11 cellular contexts compared by ENCODE assay signal in genomic region chr3:138125548-138126221, GRCh38. TPM values are rescaled to one million over a fixed set of nuclear protein-coding genes. Genes with fewer than 3 reads are reported as not detected.
DNase-seq lines count a peak whose midpoint lies in the region; ATAC-seq, FAIRE-seq and TF ChIP-seq lines count a peak whose summit lies in the region.
"Had no signal": no experiment of that assay in that cellular context is flagged by ENCODE, and none has a peak within 500 bp of the region (broad histone marks: within the 10 kb centered on the region; RNA-seq: fewer than 3 reads in every experiment).

No MANE protein-coding gene starts in this region.

- peak in 1 of 4 donors; percentile 8 for TF ChIP-seq POLR2A in esophagus squamous epithelium (IDR thresholded peaks at IDR 0.05)

- TF ChIP-seq CTCF in fibroblast of lung (conservative IDR thresholded peaks at IDR 0.05 in 1 of 2, IDR thresholded peaks at IDR 0.05 in 1 of 2; ENCODE audit: low read depth in 1 of 2, low read length in 2 of 2) (no peak), esophagus squamous epithelium (IDR thresholded peaks at IDR 0.05) (no peak), kidney (IDR thresholded peaks at IDR 0.05; ENCODE audit: borderline replicate concordance, extremely low read depth, insufficient read depth) (no peak)

- no peaks in the 10 kb centered on the region for H3K4me1 Mint-ChIP-seq in T-helper 17 cell
- H3K4me1 Mint-ChIP-seq: CD8-positive, alpha-beta memory T cell had no signal

- no peak for FAIRE-seq in kidney (lab: Jason Lieb, UNC)

- ATAC-seq in T-helper 17 cell = no peak

- H3K79me2 ChIP-seq in fibroblast of lung (ENCODE audit: control insufficient read depth, insufficient read depth, low read length) = no peaks in the 10 kb centered on the region

- WGBS in esophagus squamous epithelium, 2 donors = 33 to 34% methylated on average over 5 of the region's 5 CpGs

- H4K20me1 ChIP-seq in fibroblast of lung (ENCODE audit: control insufficient read depth, extremely low read depth, insufficient read depth, low read length) = no peaks in the 10 kb centered on the region

- H2AFZ ChIP-seq in fibroblast of lung (ENCODE audit: low read length) (peak overlapping the region; percentile 48), neuron (ENCODE audit: low read depth, low read length) (peak overlapping the region; percentile 3)

- H3K27me3 Mint-ChIP-seq in T-helper 17 cell = peaks cover 20% of the 10 kb centered on the region

- no peak overlapping the region for H3K27ac Mint-ChIP-seq in T-helper 17 cell

- intact Hi-C loops in esophagus squamous epithelium (cut with DNase I) = no loop called here
- intact Hi-C loops in kidney (cut with DNase I) = no loop called here

- H3K36me3 ChIP-seq in fibroblast of lung (ENCODE audit: control insufficient read depth, insufficient read depth, low read length) = no peaks in the 10 kb centered on the region
- no peaks in the 10 kb centered on the region for H3K36me3 ChIP-seq in neuron (ENCODE audit: insufficient read depth, low read length)
- H3K36me3 ChIP-seq in esophagus squamous epithelium = no peaks in the 10 kb centered on the region
- H3K36me3 ChIP-seq in kidney (ENCODE audit: control insufficient read depth in 1 of 2, insufficient read depth in 2 of 2, low read length in 2 of 2) = no peaks in the 10 kb centered on the region

- H3K4me2 ChIP-seq in fibroblast of lung (ENCODE audit: extremely low read depth, insufficient read depth, low read length) = peak overlapping the region; percentile 60

- H3K9ac ChIP-seq in fibroblast of lung (ENCODE audit: insufficient read depth, low read length) (no peak overlapping the region), kidney (ENCODE audit: low read length in 2 of 2) (no peak overlapping the region)

- peak overlapping the region; percentile 31 for H3K27ac ChIP-seq in fibroblast of lung (ENCODE audit: insufficient read depth, low read length)
- peak overlapping the region in 1 of 4 donors; percentile 57 for H3K27ac ChIP-seq in esophagus squamous epithelium
- H3K27ac ChIP-seq in kidney (ENCODE audit: low read depth in 2 of 2, low read length in 2 of 2) = no peak overlapping the region

- no peaks in the 10 kb centered on the region for H3K9me3 ChIP-seq in fibroblast of lung (ENCODE audit: control insufficient read depth, insufficient read depth, low read depth, low read length)
- no peaks in the 10 kb centered on the region for H3K9me3 ChIP-seq in neuron (ENCODE audit: low read length)
- no peaks in the 10 kb centered on the region for H3K9me3 ChIP-seq in esophagus squamous epithelium
- peaks cover 0 to 6% of the 10 kb centered on the region in 2 donors for H3K9me3 ChIP-seq in kidney (ENCODE audit: control insufficient read depth in 1 of 2, low read length in 2 of 2)
- H3K9me3 ChIP-seq in T-helper 17 cell (ENCODE audit: control insufficient read depth, low read length, poor library complexity, severe bottlenecking) = no peaks in the 10 kb centered on the region

- H3K4me3 ChIP-seq in fibroblast of lung (replicated peaks in 1 of 4; ENCODE audit: control extremely low read depth in 1 of 4, insufficient read depth in 1 of 4, low read depth in 3 of 4, low read length in 4 of 4) = no peak overlapping the region
- H3K4me3 ChIP-seq in neuron (ENCODE audit: low read length) = no peak overlapping the region
- no peak overlapping the region for H3K4me3 ChIP-seq in esophagus squamous epithelium
- no peak overlapping the region for H3K4me3 ChIP-seq in kidney (ENCODE audit: low read length in 2 of 2)

- H3K4me3 Mint-ChIP-seq in T-helper 17 cell = no peak overlapping the region
- H3K4me3 Mint-ChIP-seq: CD8-positive, alpha-beta memory T cell had no signal

- H3K27me3 ChIP-seq in fibroblast of lung (ENCODE audit: control insufficient read depth, insufficient read depth, low read length) (peaks cover 2% of the 10 kb centered on the region), neuron (ENCODE audit: insufficient read depth, low read length) (no peaks in the 10 kb centered on the region), esophagus squamous epithelium (no peaks in the 10 kb centered on the region)

- peaks cover 7% of the 10 kb centered on the region for H3K4me1 ChIP-seq in fibroblast of lung (ENCODE audit: control insufficient read depth, extremely low read depth, insufficient read depth, low read length)
- H3K4me1 ChIP-seq in neuron (ENCODE audit: insufficient read depth, low read length) = no peaks in the 10 kb centered on the region
- peaks cover 0 to 7% (median 0%) of the 10 kb centered on the region in 3 donors for H3K4me1 ChIP-seq in esophagus squamous epithelium
- peaks cover 0 to 6% of the 10 kb centered on the region in 2 donors for H3K4me1 ChIP-seq in kidney (ENCODE audit: control insufficient read depth in 1 of 2, insufficient read depth in 1 of 2, low read depth in 1 of 2, low read length in 2 of 2)

- DNase-seq in AML-193 (lab: John Stamatoyannopoulos, UW) (peak; percentile 70 to 80), NOMO-1 treated with dmso at 0.1 percent for 144 hours (lab: John Stamatoyannopoulos, UW; ENCODE audit: unreplicated experiment) (peak; percentile 74), fibroblast of lung (ENCODE audit: low read depth in 2 of 2) (peak; percentile 19 to 64), DMS114 treated with DMSO at 0.1 percent for 48 hours (lab: John Stamatoyannopoulos, UW; ENCODE audit: unreplicated experiment) (no peak), esophagus squamous epithelium (lab: John Stamatoyannopoulos, UW) (no peak), kidney (no peak), T-helper 17 cell (no peak)
- DNase-seq: CD8-positive, alpha-beta memory T cell; NCI-H1417 treated with DMSO at 0.1 percent for 48 hours; stimulated activated CD4-positive, alpha-beta T cell treated with anti-CD3 and anti-CD28 coated beads, Interleukin-4, amount 100 ng/mL, for 4 hours had no signal

- H3K36me3 Mint-ChIP-seq in T-helper 17 cell (ENCODE audit: low read depth) = peaks cover 2% of the 10 kb centered on the region
- H3K36me3 Mint-ChIP-seq: CD8-positive, alpha-beta memory T cell had no signal

RNA-seq across cellular contexts. Expression of gene A4GNT, which starts 6.5 kb away (rescaled TPM):
- total RNA-seq in fibroblast of lung (not detected in 2 replicates), esophagus squamous epithelium (not detected), kidney (not detected), T-helper 17 cell (not detected)
- polyA plus RNA-seq in fibroblast of lung (not detected in 2 replicates), kidney (ENCODE audit: insufficient read depth, low read depth, low replicate concordance) (not detected)
- not detected in 2 replicates for polyA plus RNA-seq in fibroblast of lung (2012)
- polyA minus RNA-seq in fibroblast of lung (ENCODE audit: low replicate concordance) = not detected in 2 replicates
- total RNA-seq: CD8-positive, alpha-beta memory T cell had no signal
- polyA plus RNA-seq: CD8-positive, alpha-beta memory T cell had no signal

RNA-seq across cellular contexts. Expression of gene DZIP1L, which starts 10.3 kb away (rescaled TPM):
- total RNA-seq in fibroblast of lung (16.9 and 22.6 TPM in 2 replicates), esophagus squamous epithelium (10 to 100 TPM in 1 of 4 donors, 1 to 10 TPM in 3; 1.7 to 17.4 (median 5.0) TPM), kidney (22.3 TPM), T-helper 17 cell (not detected)
- polyA plus RNA-seq in fibroblast of lung (5.2 and 8.9 TPM in 2 replicates), kidney (ENCODE audit: insufficient read depth, low read depth, low replicate concordance) (2.9 TPM)
- polyA plus RNA-seq in fibroblast of lung (2012) = 5.3 and 8.2 TPM in 2 replicates
- 11.9 and 28.9 TPM in 2 replicates for polyA minus RNA-seq in fibroblast of lung (ENCODE audit: low replicate concordance)
- polyA plus RNA-seq: CD8-positive, alpha-beta memory T cell had no signal

RNA-seq across cellular contexts. Expression of gene DBR1, which starts 49.0 kb away (rescaled TPM):
- 19.7 and 21.6 TPM in 2 replicates for total RNA-seq in fibroblast of lung
- polyA plus RNA-seq in fibroblast of lung = 16.2 and 18.2 TPM in 2 replicates
- polyA plus RNA-seq in fibroblast of lung (2012) = 8.9 and 10.9 TPM in 2 replicates
- 5.8 and 6.4 TPM in 2 replicates for polyA minus RNA-seq in fibroblast of lung (ENCODE audit: low replicate concordance)
- 10 to 100 TPM in 3 of 4 donors, 1 to 10 TPM in 1; 8.1 to 15.3 (median 11.0) TPM for total RNA-seq in esophagus squamous epithelium
- total RNA-seq in kidney = 18.9 TPM
- 8.5 TPM for polyA plus RNA-seq in kidney (ENCODE audit: insufficient read depth, low read depth, low replicate concordance)
- total RNA-seq in T-helper 17 cell = 10 to 100 TPM; 19.5 TPM

Comparison
In these comparisons a context has a peak if more than half of its experiments do, and no peak if none do; other contexts are left out.
1. DNase-seq: peak in AML-193 (2 of 2), NOMO-1 treated with dmso at 0.1 percent for 144 hours (single experiment) and fibroblast of lung (2 of 2); none in DMS114 treated with DMSO at 0.1 percent for 48 hours (single experiment), esophagus squamous epithelium (single experiment), kidney (single experiment) and T-helper 17 cell (0 of 3).